ENCODE assay signal across 8 cellular contexts in genomic region chr21:42009831-42010506, GRCh38. TPM values are rescaled to one million over a fixed set of nuclear protein-coding genes. Genes with fewer than 3 reads are reported as not detected.
DNase-seq lines count a peak whose midpoint lies in the region; ATAC-seq and TF ChIP-seq lines count a peak whose summit lies in the region.

Gene ZBTB21, minus strand, starts transcription at chr21:42010360. Its CDS starts 16,265 bp downstream, at chr21:41994095.

- intact Hi-C loops in transverse colon (cut with DNase I; ENCODE audit: low total_unique reads): loop anchor here (10.0 kb wide), 1 partner anchor 55 kb away; the partner anchor contains the start of gene C2CD2

- peak; percentile 95 for TF ChIP-seq POLR2A in transverse colon (IDR thresholded peaks at IDR 0.05)

- H3K9me3 ChIP-seq in adipocyte (ENCODE audit: control insufficient read depth, low read length): peaks cover 3% of the 10 kb centered on the region
- no peaks in the 10 kb centered on the region for H3K9me3 ChIP-seq in cardiac muscle cell (ENCODE audit: low read depth)
- H3K9me3 ChIP-seq in trophoblast cell (ENCODE audit: insufficient read depth, low read depth, low read length): peaks cover 1% of the 10 kb centered on the region
- H3K9me3 ChIP-seq in transverse colon: no peaks in the 10 kb centered on the region

- H3K4me2 ChIP-seq in trophoblast cell (ENCODE audit: low read length): peak within 1 kb of the TSS; percentile 83

- H2AK5ac ChIP-seq in trophoblast cell (ENCODE audit: low read length): no peak within 1 kb of the TSS

- H3K36me3 ChIP-seq in adipocyte (ENCODE audit: control insufficient read depth, insufficient read depth, low read length, severe bottlenecking) (no peaks in the 10 kb centered on the region), cardiac muscle cell (no peaks in the 10 kb centered on the region), trophoblast cell (ENCODE audit: control insufficient read depth in 1 of 2, insufficient read depth in 2 of 2, low read length in 2 of 2) (no peaks in the 10 kb centered on the region), transverse colon (no peaks in the 10 kb centered on the region)

- peak within 1 kb of the TSS; percentile 91 for H3K18ac ChIP-seq in trophoblast cell (ENCODE audit: low read length)

- no peak for TF ChIP-seq EP300 in transverse colon (IDR thresholded peaks at IDR 0.05; ENCODE audit: low read depth)

- H2BK120ac ChIP-seq in trophoblast cell (ENCODE audit: insufficient read depth, low read length, poor library complexity): peak within 1 kb of the TSS; percentile 87

- H3K9ac ChIP-seq in adipocyte (ENCODE audit: low read length) (peak within 1 kb of the TSS; percentile 91), trophoblast cell (ENCODE audit: low read length) (peak within 1 kb of the TSS; percentile 74)

- peak within 1 kb of the TSS; percentile 88 for H4K12ac ChIP-seq in trophoblast cell (ENCODE audit: low read depth, low read length)

- peak within 1 kb of the TSS; percentile 58 for H3K4ac ChIP-seq in trophoblast cell (ENCODE audit: low read depth, low read length)

- H2BK12ac ChIP-seq in trophoblast cell (ENCODE audit: low read length): peak within 1 kb of the TSS; percentile 42

- H3K4me1 ChIP-seq in adipocyte (ENCODE audit: control insufficient read depth, insufficient read depth, low read length) (peaks cover 22% of the 10 kb centered on the region), cardiac muscle cell (ENCODE audit: low read depth) (no peaks in the 10 kb centered on the region), trophoblast cell (ENCODE audit: control insufficient read depth in 1 of 2, insufficient read depth in 2 of 2, low read length in 2 of 2) (peaks cover 0 to 3% of the 10 kb centered on the region in 2 experiments), transverse colon (peaks cover 5 to 31% (median 19%) of the 10 kb centered on the region in 4 donors)

- in situ Hi-C loops in transverse colon (cut with MboI; ENCODE audit: low pct_ligation_motif_present in 1 of 4, low pct_unique_long_range_greater_than_20kb in 1 of 4, low sequenced_read_pairs in 3 of 4): loop anchor here in 2 of 4 donors (5.0 to 10.0 kb wide), 2 partner anchors 102 to 105 kb away; no protein-coding TSS in a partner anchor

- H3K27me3 ChIP-seq in adipocyte (replicated peaks; ENCODE audit: control insufficient read depth, insufficient read depth, low read length) (no peaks in the 10 kb centered on the region), cardiac muscle cell (peaks cover 15% of the 10 kb centered on the region), trophoblast cell (ENCODE audit: insufficient read depth, low read length) (peaks cover 4% of the 10 kb centered on the region), transverse colon (no peaks in the 10 kb centered on the region)

- H3K79me2 ChIP-seq in trophoblast cell (ENCODE audit: control insufficient read depth, insufficient read depth, low read length, poor library complexity): peaks cover 9% of the 10 kb centered on the region

- no peak within 1 kb of the TSS for H3K23ac ChIP-seq in trophoblast cell (ENCODE audit: low read length)

- H3K4me3 ChIP-seq in GM12865 (ENCODE audit: low read depth, low read length) (peak within 1 kb of the TSS; percentile 86), adipocyte (ENCODE audit: low read length) (peak within 1 kb of the TSS; percentile 91), cardiac muscle cell (peak within 1 kb of the TSS; percentile 83), trophoblast cell (ENCODE audit: low read depth, low read length) (peak within 1 kb of the TSS; percentile 82), transverse colon (peak within 1 kb of the TSS; percentile 69 to 99 (median 91))

- H3K27ac ChIP-seq in cardiac muscle cell (peak within 1 kb of the TSS; percentile 89), trophoblast cell (ENCODE audit: low read depth, low read length) (peak within 1 kb of the TSS; percentile 95), transverse colon (peak within 1 kb of the TSS; percentile 96 to 99 (median 99))

- DNase-seq in GM12865 (ENCODE audit: low read depth) (peak; percentile 98), NCI-H1436 (lab: John Stamatoyannopoulos, UW) (peak; percentile 95), T follicular helper cell (ENCODE audit: low read depth) (peak; percentile 98), adipocyte (ENCODE audit: low read depth) (peak; percentile 99), cardiac muscle cell (ENCODE audit: low read depth in 1 of 2, low spot score in 1 of 2) (peak; percentile 98), trophoblast cell (peak; percentile 99 to 100), transverse colon (peak; percentile 99)

- peak within 1 kb of the TSS; percentile 92 for H4K91ac ChIP-seq in trophoblast cell (ENCODE audit: low read depth, low read length)

- H3K14ac ChIP-seq in trophoblast cell (ENCODE audit: low read length): peak within 1 kb of the TSS; percentile 89

- peaks cover 12% of the 10 kb centered on the region for H3K79me1 ChIP-seq in trophoblast cell (ENCODE audit: low read length)

- H2AFZ ChIP-seq in trophoblast cell (ENCODE audit: insufficient read depth, low read length, poor library complexity): peak within 1 kb of the TSS; percentile 95

- peak; percentile 62 for ATAC-seq in HG02763 (IDR thresholded peaks at IDR 0.05; ENCODE audit: unreplicated experiment)

- no CpG with 5 or more reads among the region's 75 CpGs for WGBS in trophoblast cell (ENCODE audit: extremely low coverage, insufficient coverage, insufficient read length)
- 0 to 1% methylated on average over 10 to 38 of the region's 75 CpGs for WGBS in transverse colon (ENCODE audit: low coverage in 1 of 2), 2 donors

- no peak for TF ChIP-seq CTCF in GM12865 (IDR thresholded peaks at IDR 0.05; ENCODE audit: insufficient read depth, low read depth, low read length, missing control alignments)
- no peak for TF ChIP-seq CTCF in cardiac muscle cell (IDR thresholded peaks at IDR 0.05; ENCODE audit: low read depth, low read length)
- TF ChIP-seq CTCF in transverse colon (IDR thresholded peaks at IDR 0.05): no peak

- peak within 1 kb of the TSS; percentile 87 for H2BK5ac ChIP-seq in trophoblast cell (ENCODE audit: low read depth, low read length, poor library complexity)

- peak within 1 kb of the TSS; percentile 98 for H4K8ac ChIP-seq in trophoblast cell (ENCODE audit: low read depth, low read length)

RNA-seq across cellular contexts. Expression of gene ZBTB21, which starts in this region (rescaled TPM):
- total RNA-seq in cardiac muscle cell: 3.1 and 3.7 TPM in 2 replicates
- polyA plus RNA-seq in cardiac muscle cell: 2.3 and 2.6 TPM in 2 replicates
- 7.5 TPM in 2 replicates for polyA plus RNA-seq in trophoblast cell (2013)
- 10 to 100 TPM in 2 of 4 donors, 1 to 10 TPM in 2; 5.2 to 19.5 (median 9.7) TPM for total RNA-seq in transverse colon

Comparison
In these comparisons a context has a peak if more than half of its experiments do, and no peak if none do; other contexts are left out.
1. Peak in every context shown above with its lines: DNase-seq, ATAC-seq, H3K4me3 ChIP-seq and H3K27ac ChIP-seq.